Comparison of ENCODE assay signal across 8 cellular contexts in the genomic region with DNA sequence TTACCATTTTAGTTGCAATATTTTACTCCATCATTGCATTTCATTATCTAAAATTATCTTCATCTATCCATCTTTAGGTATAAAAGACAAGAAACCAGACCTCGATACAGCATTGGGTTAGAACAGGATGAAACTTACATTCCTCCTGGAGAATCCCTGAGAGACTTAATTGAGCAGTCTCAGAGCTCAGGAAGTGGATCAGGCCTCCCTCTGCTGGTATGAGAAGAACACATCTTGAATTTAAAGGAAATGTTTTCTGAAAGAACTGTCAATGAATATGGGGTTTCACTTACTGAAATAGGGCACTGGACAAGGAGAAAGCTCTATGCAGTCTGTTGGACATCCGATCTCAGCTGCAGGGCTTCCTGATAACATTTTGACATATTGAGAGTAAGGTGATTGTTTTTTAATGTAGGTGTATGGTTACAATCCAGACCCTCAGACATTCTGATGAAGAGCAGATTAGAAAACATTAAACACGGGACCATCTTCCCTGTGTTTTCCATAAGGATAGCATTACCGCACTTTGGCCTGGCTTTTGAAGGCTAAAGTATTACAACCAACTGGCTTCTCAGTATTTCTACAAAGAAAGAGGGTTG.
DNase-seq lines count a peak whose midpoint lies in the region; ATAC-seq, FAIRE-seq and TF ChIP-seq lines count a peak whose summit lies in the region.

No MANE protein-coding gene starts in this region.

- H3F3A ChIP-seq in MM.1S (ENCODE audit: insufficient read depth, low read length): no peaks in the 10 kb centered on the region

- peak; percentile 33 for DNase-seq in EL
- peak; percentile 32 for DNase-seq in MM.1S
- DNase-seq in astrocyte of the hippocampus (ENCODE audit: low read depth, low spot score): peak; percentile 75
- DNase-seq in kidney: no peak
- no peak for DNase-seq in HuH-7.5 (ENCODE audit: low spot score)
- DNase-seq in NCI-H1092 treated with DMSO at 0.1 percent for 48 hours (lab: John Stamatoyannopoulos, UW): no peak
- DNase-seq in stimulated activated CD4-positive, alpha-beta T cell treated with anti-CD3 and anti-CD28 coated beads, Interleukin-4, amount 100 ng/mL, for 4 hours: no peak

- no peaks in the 10 kb centered on the region for H3K36me3 ChIP-seq in MM.1S (replicated peaks; ENCODE audit: insufficient read depth, low read length)
- no peaks in the 10 kb centered on the region for H3K36me3 ChIP-seq in kidney (ENCODE audit: control insufficient read depth in 1 of 2, insufficient read depth in 2 of 2, low read length in 2 of 2)

- TF ChIP-seq CTCF in MM.1S (IDR thresholded peaks at IDR 0.05; ENCODE audit: low read length) (peak; percentile 30; the same call in 1 of the 2 replicates), kidney (IDR thresholded peaks at IDR 0.05; ENCODE audit: borderline replicate concordance, extremely low read depth, insufficient read depth) (peak; percentile 31)

- no peaks in the 10 kb centered on the region for H3K4me1 ChIP-seq in MM.1S (ENCODE audit: low read length)
- no peaks in the 10 kb centered on the region for H3K4me1 ChIP-seq in kidney (ENCODE audit: control insufficient read depth in 1 of 2, insufficient read depth in 1 of 2, low read depth in 1 of 2, low read length in 2 of 2)

- H3K4me3 ChIP-seq in MM.1S (ENCODE audit: low read length) (no peak overlapping the region), kidney (ENCODE audit: low read length in 2 of 2) (no peak overlapping the region)

- H4K20me1 ChIP-seq in MM.1S (ENCODE audit: insufficient read depth, low read length): no peaks in the 10 kb centered on the region

- H3K9me2 ChIP-seq in MM.1S (replicated peaks; ENCODE audit: insufficient read depth, low read length): no peaks in the 10 kb centered on the region

- no peak overlapping the region for H3K4me2 ChIP-seq in MM.1S (ENCODE audit: low read depth, low read length)

- H3K9me3 ChIP-seq in MM.1S (replicated peaks; ENCODE audit: insufficient read depth, low read length) (no peaks in the 10 kb centered on the region), kidney (ENCODE audit: control insufficient read depth in 1 of 2, low read length in 2 of 2) (no peaks in the 10 kb centered on the region)

- intact Hi-C loops in kidney (cut with DNase I): no loop called here

- no peak for ATAC-seq in HG03095 (IDR thresholded peaks at IDR 0.05; ENCODE audit: unreplicated experiment)

- H3K79me2 ChIP-seq in MM.1S (ENCODE audit: low read length): no peaks in the 10 kb centered on the region

- no peaks in the 10 kb centered on the region for H3K27me3 ChIP-seq in MM.1S (replicated peaks; ENCODE audit: insufficient read depth, low read length)

- no peak overlapping the region for H2AFZ ChIP-seq in MM.1S (ENCODE audit: low read length)

- no peak for FAIRE-seq in kidney (lab: Jason Lieb, UNC)

- H3K9ac ChIP-seq in MM.1S (ENCODE audit: low read length) (no peak overlapping the region), kidney (ENCODE audit: low read length in 2 of 2) (no peak overlapping the region)

- H3K27ac ChIP-seq in MM.1S (ENCODE audit: low read length): no peak overlapping the region
- no peak overlapping the region for H3K27ac ChIP-seq in kidney (ENCODE audit: low read depth in 2 of 2, low read length in 2 of 2)

Comparison
In these comparisons a context has a peak if more than half of its experiments do, and no peak if none do; other contexts are left out.
1. DNase-seq: peak in EL (single experiment), MM.1S (single experiment) and astrocyte of the hippocampus (single experiment); none in kidney (single experiment), HuH-7.5 (single experiment), NCI-H1092 treated with DMSO at 0.1 percent for 48 hours (single experiment) and stimulated activated CD4-positive, alpha-beta T cell treated with anti-CD3 and anti-CD28 coated beads, Interleukin-4, amount 100 ng/mL, for 4 hours (0 of 2).